ENCODE assay signal across 16 cellular contexts in the genomic region with DNA sequence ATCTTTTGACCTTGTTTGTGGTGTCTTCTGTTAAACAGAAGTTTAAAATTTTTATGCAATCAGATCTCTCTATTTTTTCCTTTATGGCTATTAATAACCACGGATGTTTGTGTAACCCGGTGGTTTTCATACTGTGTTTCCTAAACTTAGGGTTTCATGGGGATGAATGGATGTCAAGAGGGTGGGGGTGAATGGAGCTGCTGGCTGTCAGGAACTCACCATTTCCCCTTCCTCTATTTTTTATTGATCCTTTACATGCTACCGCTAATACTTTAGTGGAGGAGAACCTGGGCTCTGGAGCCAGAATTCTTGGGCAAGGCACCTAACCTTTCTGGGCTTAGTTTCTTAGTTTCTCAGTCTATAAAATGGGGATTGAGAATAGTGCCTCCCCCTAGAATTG. TPM values are rescaled to one million over a fixed set of nuclear protein-coding genes. Genes with fewer than 3 reads are reported as not detected.
A peak's percentile ranks its signal among the peaks of the same experiment; 100 is the strongest.
DNase-seq lines count a peak whose midpoint lies in the region; TF ChIP-seq lines count a peak whose summit lies in the region.
"Had no signal": no experiment of that assay in that cellular context is flagged by ENCODE, and none has a peak within 500 bp of the region (broad histone marks: within the 10 kb centered on the region; RNA-seq: fewer than 3 reads in every experiment).

No MANE protein-coding gene starts in this region.

- H3K9me3 ChIP-seq in BLaER1 = no peaks in the 10 kb centered on the region
- H3K9me3 ChIP-seq in trophoblast cell (ENCODE audit: insufficient read depth, low read depth, low read length) = no peaks in the 10 kb centered on the region

- H3K4ac ChIP-seq in trophoblast cell (ENCODE audit: low read depth, low read length) = no peak overlapping the region

- no peak overlapping the region for H3K18ac ChIP-seq in trophoblast cell (ENCODE audit: low read length)

- H3K79me1 ChIP-seq in trophoblast cell (ENCODE audit: low read length) = no peaks in the 10 kb centered on the region

- H2AK5ac ChIP-seq in trophoblast cell (ENCODE audit: low read length) = no peak overlapping the region

- no CpG with 5 or more reads among the region's 3 CpGs for WGBS in trophoblast cell (ENCODE audit: extremely low coverage, insufficient coverage, insufficient read length)

- no peak overlapping the region for H2AFZ ChIP-seq in trophoblast cell (ENCODE audit: insufficient read depth, low read length, poor library complexity)

- no peak for TF ChIP-seq CTCF in Calu3 (IDR thresholded peaks at IDR 0.05; ENCODE audit: unreplicated experiment)

- H4K12ac ChIP-seq in trophoblast cell (ENCODE audit: low read depth, low read length) = no peak overlapping the region

- H3K4me3 ChIP-seq in BLaER1 = no peak overlapping the region
- no peak overlapping the region for H3K4me3 ChIP-seq in trophoblast cell (ENCODE audit: low read depth, low read length)
- H3K4me3 ChIP-seq: GM12878 had no signal

- H3K36me3 ChIP-seq in BLaER1 (no peaks in the 10 kb centered on the region), trophoblast cell (ENCODE audit: control insufficient read depth in 1 of 2, insufficient read depth in 2 of 2, low read length in 2 of 2) (no peaks in the 10 kb centered on the region)

- no peak overlapping the region for H2BK120ac ChIP-seq in trophoblast cell (ENCODE audit: insufficient read depth, low read length, poor library complexity)

- no peak overlapping the region for H2BK5ac ChIP-seq in trophoblast cell (ENCODE audit: low read depth, low read length, poor library complexity)

- H2BK12ac ChIP-seq in trophoblast cell (ENCODE audit: low read length) = no peak overlapping the region

- no peaks in the 10 kb centered on the region for H3K27me3 ChIP-seq in BLaER1
- no peaks in the 10 kb centered on the region for H3K27me3 ChIP-seq in trophoblast cell (ENCODE audit: insufficient read depth, low read length)

- H3K36me3 Mint-ChIP-seq in dendritic cell treated with granulocyte-macrophage colony-stimulating factor and Interleukin-4, amounts not matched to agents 40 ng/mL and 50 ng/mL, for 4 days (ENCODE audit: low read depth) = no peaks in the 10 kb centered on the region
- no peaks in the 10 kb centered on the region for H3K36me3 Mint-ChIP-seq in Calu3 (ENCODE audit: insufficient read depth, unreplicated experiment)
- H3K36me3 Mint-ChIP-seq: CD8-positive, alpha-beta memory T cell had no signal

- no peaks in the 10 kb centered on the region for H4K20me1 ChIP-seq in BLaER1

- H3K4me3 Mint-ChIP-seq in dendritic cell treated with granulocyte-macrophage colony-stimulating factor and Interleukin-4, amounts not matched to agents 40 ng/mL and 50 ng/mL, for 4 days = peak overlapping the region; percentile 60
- H3K4me3 Mint-ChIP-seq in Calu3 (ENCODE audit: low read depth, unreplicated experiment) = no peak overlapping the region
- H3K4me3 Mint-ChIP-seq: B cell; CD8-positive, alpha-beta memory T cell had no signal

- H3K9ac ChIP-seq in BLaER1 (no peak overlapping the region), trophoblast cell (ENCODE audit: low read length) (no peak overlapping the region)

- H3K14ac ChIP-seq in trophoblast cell (ENCODE audit: low read length) = no peak overlapping the region

- intact Hi-C loops in dendritic cell treated with granulocyte-macrophage colony-stimulating factor and Interleukin-4, amounts not matched to agents 40 ng/mL and 50 ng/mL, for 4 days (cut with micrococcal nuclease) = no loop called here
- intact Hi-C loops in Calu3 (cut with micrococcal nuclease; ENCODE audit: unreplicated experiment) = no loop called here

- peaks cover 60% of the 10 kb centered on the region for H3K4me1 Mint-ChIP-seq in dendritic cell treated with granulocyte-macrophage colony-stimulating factor and Interleukin-4, amounts not matched to agents 40 ng/mL and 50 ng/mL, for 4 days (ENCODE audit: low read depth)
- no peaks in the 10 kb centered on the region for H3K4me1 Mint-ChIP-seq in Calu3 (ENCODE audit: low read depth, unreplicated experiment)
- H3K4me1 Mint-ChIP-seq: CD8-positive, alpha-beta memory T cell had no signal

- BruUV-seq in Calu3 (replicated peaks; lab: Mats Ljungman, UMichigan) = no TSS peak

- H3K27ac Mint-ChIP-seq in dendritic cell treated with granulocyte-macrophage colony-stimulating factor and Interleukin-4, amounts not matched to agents 40 ng/mL and 50 ng/mL, for 4 days = peak overlapping the region; percentile 82
- H3K27ac Mint-ChIP-seq in Calu3 (ENCODE audit: unreplicated experiment) = no peak overlapping the region
- H3K27ac Mint-ChIP-seq: B cell; CD8-positive, alpha-beta memory T cell had no signal

- H3K4me2 ChIP-seq in BLaER1 = peak overlapping the region; percentile 70
- H3K4me2 ChIP-seq in trophoblast cell (ENCODE audit: low read length) = no peak overlapping the region

- H3K4me1 ChIP-seq in BLaER1 (peaks cover 28% of the 10 kb centered on the region), trophoblast cell (ENCODE audit: control insufficient read depth in 1 of 2, insufficient read depth in 2 of 2, low read length in 2 of 2) (no peaks in the 10 kb centered on the region)

- no peak overlapping the region for H3K23ac ChIP-seq in trophoblast cell (ENCODE audit: low read length)

- peak; percentile 48 for DNase-seq in CD1c-positive myeloid dendritic cell (ENCODE audit: extremely low spot score)
- peak; percentile 48 for DNase-seq in NOMO-1 treated with dmso at 0.1 percent for 144 hours (lab: John Stamatoyannopoulos, UW; ENCODE audit: unreplicated experiment)
- no peak for DNase-seq in Calu3
- no peak for DNase-seq in activated CD8-positive, alpha-beta memory T cell treated with anti-CD3 and anti-CD28 coated beads for 24 hours
- DNase-seq in trophoblast cell = no peak
- DNase-seq: ACHN; CD8-positive, alpha-beta memory T cell; GDM1; HCEC 1CT; NCI-H1092; NCI-H510A treated with DMSO at 0.1 percent for 48 hours; RPMI8226 had no signal

- CTCF ChIA-PET in Calu3 (lab: Charles Lee) = no interaction called here

- no peaks in the 10 kb centered on the region for H3K79me2 ChIP-seq in trophoblast cell (ENCODE audit: control insufficient read depth, insufficient read depth, low read length, poor library complexity)

- H3K9me3 Mint-ChIP-seq in dendritic cell treated with granulocyte-macrophage colony-stimulating factor and Interleukin-4, amounts not matched to agents 40 ng/mL and 50 ng/mL, for 4 days = no peaks in the 10 kb centered on the region
- H3K9me3 Mint-ChIP-seq in Calu3 (ENCODE audit: low read depth, unreplicated experiment) = no peaks in the 10 kb centered on the region
- H3K9me3 Mint-ChIP-seq: CD8-positive, alpha-beta memory T cell had no signal

- H4K8ac ChIP-seq in trophoblast cell (ENCODE audit: low read depth, low read length) = no peak overlapping the region

- H3K27me3 Mint-ChIP-seq in dendritic cell treated with granulocyte-macrophage colony-stimulating factor and Interleukin-4, amounts not matched to agents 40 ng/mL and 50 ng/mL, for 4 days = no peaks in the 10 kb centered on the region
- peaks cover 100% of the 10 kb centered on the region for H3K27me3 Mint-ChIP-seq in Calu3 (ENCODE audit: unreplicated experiment)

- H3K27ac ChIP-seq in BLaER1 (no peak overlapping the region), trophoblast cell (ENCODE audit: low read depth, low read length) (no peak overlapping the region)

- no peak overlapping the region for H4K91ac ChIP-seq in trophoblast cell (ENCODE audit: low read depth, low read length)

RNA-seq across cellular contexts. Expression of a gene that starts 42.3 kb away (rescaled TPM):
- total RNA-seq in Calu3 (2022) = 8.8 and 9.3 TPM in 2 replicates
- polyA plus RNA-seq in trophoblast cell (2013) = 1.1 and 1.2 TPM in 2 replicates

Comparison
In these comparisons a context has a peak if more than half of its experiments do, and no peak if none do; other contexts are left out.
1. DNase-seq: peak in CD1c-positive myeloid dendritic cell (single experiment) and NOMO-1 treated with dmso at 0.1 percent for 144 hours (single experiment); none in Calu3 (single experiment), activated CD8-positive, alpha-beta memory T cell treated with anti-CD3 and anti-CD28 coated beads for 24 hours (single experiment) and trophoblast cell (0 of 2).